ENCODE assay signal across 20 cellular contexts in the genomic region with DNA sequence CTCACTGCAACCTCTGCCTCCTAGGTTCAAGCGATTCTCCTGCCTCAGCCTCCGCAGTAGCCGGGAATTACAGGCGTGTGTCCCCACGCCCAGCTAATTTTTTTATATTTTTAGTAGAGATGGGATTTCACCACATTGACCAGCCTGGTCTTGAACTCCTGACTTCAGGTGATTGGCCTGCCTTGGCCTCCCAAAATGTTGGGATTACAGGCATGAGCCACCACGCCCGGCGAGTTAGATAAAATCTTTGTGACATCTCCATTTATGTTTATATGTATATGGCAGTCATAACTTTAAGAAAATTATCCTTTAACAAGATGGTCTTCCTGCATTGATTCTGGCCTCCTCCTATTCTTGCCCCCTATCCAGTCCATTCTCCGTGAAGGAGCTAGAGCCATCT. TPM values are rescaled to one million over a fixed set of nuclear protein-coding genes. Genes with fewer than 3 reads are reported as not detected.
A peak's percentile ranks its signal among the peaks of the same experiment; 100 is the strongest.
DNase-seq lines count a peak whose midpoint lies in the region; ATAC-seq and TF ChIP-seq lines count a peak whose summit lies in the region.
"Had no signal": no experiment of that assay in that cellular context is flagged by ENCODE, and none has a peak within 500 bp of the region (broad histone marks: within the 10 kb centered on the region; RNA-seq: fewer than 3 reads in every experiment).

No MANE protein-coding gene starts in this region.

- peak overlapping the region; percentile 77 for H3K18ac ChIP-seq in trophoblast cell (ENCODE audit: low read length)

- H3K27me3 ChIP-seq in heart right ventricle = no peaks in the 10 kb centered on the region
- no peaks in the 10 kb centered on the region for H3K27me3 ChIP-seq in trophoblast cell (ENCODE audit: insufficient read depth, low read length)
- H3K27me3 ChIP-seq in spleen (replicated peaks in 1 of 7) = peaks cover 0 to 40% (median 7%) of the 10 kb centered on the region in 7 donors
- H3K27me3 ChIP-seq in hepatocyte = no peaks in the 10 kb centered on the region

- DNase-seq in cardiac septum (ENCODE audit: low spot score) = peak; percentile 15
- DNase-seq in heart right ventricle = no peak
- peak in 1 of 2 donors; percentile 43 for DNase-seq in trophoblast cell
- peak; percentile 12 for DNase-seq in spleen
- no peak for DNase-seq in medulla oblongata (ENCODE audit: extremely low spot score)
- DNase-seq in hepatocyte (ENCODE audit: low spot score) = no peak
- DNase-seq: AML-193; Calu3; CD8-positive, alpha-beta T cell; DMS53; GDM1; GOT3; H7; HFFc6; IMR-90 had no signal

- H4K8ac ChIP-seq in trophoblast cell (ENCODE audit: low read depth, low read length) = no peak overlapping the region

- WGBS in heart right ventricle, 2 donors = 89 to 96% methylated on average over 9 of the region's 9 CpGs
- WGBS in trophoblast cell (ENCODE audit: extremely low coverage, insufficient coverage, insufficient read length) = no CpG with 5 or more reads among the region's 9 CpGs
- WGBS in spleen, 5 donors = 82 to 97% (median 86%) methylated on average over 9 of the region's 9 CpGs
- 85% methylated on average over 9 of the region's 9 CpGs for WGBS in hepatocyte (ENCODE audit: low lambda C conversion rate, missing lambda C conversion rate)

- peak overlapping the region; percentile 54 for H2BK5ac ChIP-seq in trophoblast cell (ENCODE audit: low read depth, low read length, poor library complexity)

- no peak overlapping the region for H3K23ac ChIP-seq in trophoblast cell (ENCODE audit: low read length)

- H2AFZ ChIP-seq in trophoblast cell (ENCODE audit: insufficient read depth, low read length, poor library complexity) = peak overlapping the region; percentile 33
- no peak overlapping the region for H2AFZ ChIP-seq in hepatocyte

- peak overlapping the region; percentile 43 for H3K9ac ChIP-seq in trophoblast cell (ENCODE audit: low read length)

- no peak for TF ChIP-seq POLR2A in spleen (IDR thresholded peaks at IDR 0.05)

- H2BK12ac ChIP-seq in trophoblast cell (ENCODE audit: low read length) = peak overlapping the region; percentile 97

- H3K4me1 ChIP-seq in heart right ventricle (peaks cover 0 to 7% (median 0%) of the 10 kb centered on the region in 9 donors), trophoblast cell (ENCODE audit: control insufficient read depth in 1 of 2, insufficient read depth in 2 of 2, low read length in 2 of 2) (peaks cover 26 to 30% of the 10 kb centered on the region in 2 experiments), spleen (no peaks in the 10 kb centered on the region), hepatocyte (ENCODE audit: insufficient read depth) (no peaks in the 10 kb centered on the region)
- H3K4me1 ChIP-seq: A549 had no signal

- H3K14ac ChIP-seq in trophoblast cell (ENCODE audit: low read length) = peak overlapping the region; percentile 46

- no peaks in the 10 kb centered on the region for H3K9me2 ChIP-seq in hepatocyte (replicated peaks; ENCODE audit: insufficient read depth)

- no peaks in the 10 kb centered on the region for H3K36me3 ChIP-seq in heart right ventricle
- H3K36me3 ChIP-seq in trophoblast cell (ENCODE audit: control insufficient read depth in 1 of 2, insufficient read depth in 2 of 2, low read length in 2 of 2) = no peaks in the 10 kb centered on the region
- H3K36me3 ChIP-seq in spleen = no peaks in the 10 kb centered on the region
- no peaks in the 10 kb centered on the region for H3K36me3 ChIP-seq in hepatocyte (replicated peaks; ENCODE audit: insufficient read depth, low read depth)

- no peak for TF ChIP-seq CTCF in heart right ventricle (IDR thresholded peaks at IDR 0.05)
- TF ChIP-seq CTCF in spleen (IDR thresholded peaks at IDR 0.05 in 8 of 11, conservative IDR thresholded peaks at IDR 0.05 in 3 of 11) = no peak
- TF ChIP-seq CTCF in hepatocyte (IDR thresholded peaks at IDR 0.05; ENCODE audit: poor library complexity) = no peak

- ATAC-seq in heart right ventricle = no peak
- ATAC-seq in GM21381 (IDR thresholded peaks at IDR 0.05; ENCODE audit: unreplicated experiment) = no peak
- ATAC-seq: A549; CD8-positive, alpha-beta T cell; HCT116 had no signal

- H3K79me2 ChIP-seq in trophoblast cell (ENCODE audit: control insufficient read depth, insufficient read depth, low read length, poor library complexity) = no peaks in the 10 kb centered on the region
- H3K79me2 ChIP-seq in hepatocyte = no peaks in the 10 kb centered on the region

- peaks cover 34% of the 10 kb centered on the region for H3K79me1 ChIP-seq in trophoblast cell (ENCODE audit: low read length)

- H3K9me3 ChIP-seq in heart right ventricle (no peaks in the 10 kb centered on the region), trophoblast cell (ENCODE audit: insufficient read depth, low read depth, low read length) (no peaks in the 10 kb centered on the region), spleen (no peaks in the 10 kb centered on the region), hepatocyte (ENCODE audit: low read depth) (no peaks in the 10 kb centered on the region)
- H3K9me3 ChIP-seq: A549 had no signal

- H3K4me3 ChIP-seq in heart right ventricle (no peak overlapping the region), trophoblast cell (ENCODE audit: low read depth, low read length) (no peak overlapping the region), spleen (no peak overlapping the region), hepatocyte (no peak overlapping the region)
- H3K4me3 ChIP-seq: A549 had no signal

- H4K91ac ChIP-seq in trophoblast cell (ENCODE audit: low read depth, low read length) = peak overlapping the region; percentile 56

- H4K20me1 ChIP-seq in hepatocyte (ENCODE audit: insufficient read depth, poor library complexity, severe bottlenecking) = no peaks in the 10 kb centered on the region

- H3K4me2 ChIP-seq in trophoblast cell (ENCODE audit: low read length) = no peak overlapping the region
- no peak overlapping the region for H3K4me2 ChIP-seq in hepatocyte
- H3K4me2 ChIP-seq: A549 had no signal

- H2BK120ac ChIP-seq in trophoblast cell (ENCODE audit: insufficient read depth, low read length, poor library complexity) = peak overlapping the region; percentile 84

- peak overlapping the region; percentile 26 for H3K4ac ChIP-seq in trophoblast cell (ENCODE audit: low read depth, low read length)

- H4K12ac ChIP-seq in trophoblast cell (ENCODE audit: low read depth, low read length) = no peak overlapping the region

- intact Hi-C loops in cardiac septum (cut with DNase I) (no loop called here), heart right ventricle (cut with DNase I) (no loop called here), spleen (cut with DNase I; ENCODE audit: low total_unique reads) (no loop called here)

- no peak overlapping the region for H3K27ac ChIP-seq in heart right ventricle
- H3K27ac ChIP-seq in trophoblast cell (ENCODE audit: low read depth, low read length) = peak overlapping the region; percentile 73
- H3K27ac ChIP-seq in spleen = no peak overlapping the region
- H3K27ac ChIP-seq in hepatocyte = no peak overlapping the region
- H3K27ac ChIP-seq: 22Rv1, A549 had no signal

- peak overlapping the region; percentile 90 for H2AK5ac ChIP-seq in trophoblast cell (ENCODE audit: low read length)

RNA-seq across cellular contexts. Expression of gene CCDC42, which starts 24.0 kb away (rescaled TPM):
- not detected for total RNA-seq in cardiac septum
- under 1 TPM in 1 of 10 donors, not detected in 9; 0.30 TPM for total RNA-seq in heart right ventricle
- not detected for polyA plus RNA-seq in heart right ventricle
- 0.19 and 0.25 TPM in 2 replicates for polyA plus RNA-seq in trophoblast cell (2013)
- total RNA-seq in spleen = under 1 TPM in 1 of 7 donors, not detected in 6; 0.60 TPM
- under 1 TPM; 0.10 to 0.33 (median 0.11) TPM for polyA plus RNA-seq in spleen
- total RNA-seq in hepatocyte = 0.53 TPM in 1 of 2 replicates, not detected in the other
- 1.7 and 3.2 TPM in 2 replicates for polyA plus RNA-seq in hepatocyte
- total RNA-seq: Calu3, H7, HFFc6, IMR-90 had no signal
- polyA plus RNA-seq: A549, BJ, IMR-90 had no signal

RNA-seq across cellular contexts. Expression of gene SPDYE4, which starts 37.8 kb away (rescaled TPM):
- total RNA-seq in cardiac septum (not detected), heart right ventricle (not detected), spleen (not detected), hepatocyte (not detected in 2 replicates)
- polyA plus RNA-seq in heart right ventricle (not detected), spleen (not detected), hepatocyte (not detected in 2 replicates)
- not detected in 2 replicates for polyA plus RNA-seq in trophoblast cell (2013)
- total RNA-seq: Calu3; CD8-positive, alpha-beta T cell; H7; HFFc6; IMR-90 had no signal
- polyA plus RNA-seq: A549, BJ, IMR-90 had no signal

Comparison
In these comparisons a context has a peak if more than half of its experiments do, and no peak if none do; other contexts are left out.
1. DNase-seq: peak in cardiac septum (single experiment) and spleen (single experiment); none in heart right ventricle (0 of 2), medulla oblongata (single experiment) and hepatocyte (single experiment).